Comparison of ENCODE assay signal across 2 cellular contexts in the genomic region with DNA sequence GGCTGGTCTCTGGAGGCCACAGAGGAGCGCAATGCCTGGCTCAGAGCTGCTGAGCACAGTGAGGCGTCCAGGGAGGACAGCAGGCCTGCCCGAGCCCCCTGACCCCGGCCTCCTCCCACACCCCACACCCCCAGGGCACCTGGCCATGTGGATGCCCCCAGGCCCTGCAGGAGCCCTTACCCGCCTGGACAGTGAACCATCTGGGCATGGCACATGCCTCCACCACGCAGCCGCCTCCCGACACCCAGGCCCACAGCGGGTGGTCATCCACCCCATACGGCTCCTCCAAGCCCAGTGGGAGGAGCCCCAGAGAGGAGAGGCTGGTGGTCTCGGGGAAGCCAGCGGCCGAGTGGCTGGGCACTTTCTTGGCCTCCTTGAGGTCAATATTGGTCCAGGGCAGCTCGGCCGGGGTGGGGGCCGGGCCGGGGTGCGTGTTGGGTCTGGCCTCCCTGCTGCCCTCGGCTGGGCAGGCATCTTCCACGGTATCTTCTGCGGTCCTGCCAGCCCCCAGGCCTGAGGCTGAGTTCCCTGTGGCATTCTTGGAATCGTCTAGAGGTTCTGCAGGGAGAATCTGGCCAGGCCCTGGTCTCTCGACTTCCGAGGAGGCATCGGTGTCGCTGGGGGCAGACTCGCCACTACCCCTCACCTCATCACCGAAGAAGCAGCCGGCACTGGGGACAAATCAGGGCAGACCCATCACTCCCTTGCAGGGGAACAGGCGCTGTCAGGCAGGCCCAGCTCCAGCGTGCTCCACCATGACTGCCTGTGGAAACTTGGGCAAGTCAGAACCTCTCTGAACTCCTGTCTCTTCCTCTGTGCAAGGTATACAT.
TF ChIP-seq lines count a peak whose summit lies in the region.

No MANE protein-coding gene starts in this region.

TF ChIP-seq in IMR-90, 13 proteins besides CTCF, POLR2A, EP300 and RAD21:
- TF ChIP-seq FOS (IDR thresholded peaks at IDR 0.05; ENCODE audit: low read depth, low read length) (no peak), BHLHE40 (IDR thresholded peaks at IDR 0.05; ENCODE audit: low read depth, low read length) (no peak), SMC3 (IDR thresholded peaks at IDR 0.05; ENCODE audit: low read depth, low read length) (no peak), MXI1 (IDR thresholded peaks at IDR 0.05; ENCODE audit: borderline replicate concordance, low read depth, low read length) (no peak), CEBPB (IDR thresholded peaks at IDR 0.05; ENCODE audit: low read depth, low read length) (no peak), NFE2L2 (IDR thresholded peaks at IDR 0.05; ENCODE audit: low read depth, low read length) (no peak), MAZ (IDR thresholded peaks at IDR 0.05; ENCODE audit: borderline replicate concordance, low read depth, low read length) (no peak), MAFK (IDR thresholded peaks at IDR 0.05; ENCODE audit: low read depth, low read length) (no peak), RCOR1 (IDR thresholded peaks at IDR 0.05; ENCODE audit: insufficient replicate concordance, low read length) (no peak), CHD1 (IDR thresholded peaks at IDR 0.05; ENCODE audit: low read depth, low read length) (no peak), RFX5 (IDR thresholded peaks at IDR 0.05; ENCODE audit: low read depth, low read length) (no peak)
- TF ChIP-seq, protein P1, sequence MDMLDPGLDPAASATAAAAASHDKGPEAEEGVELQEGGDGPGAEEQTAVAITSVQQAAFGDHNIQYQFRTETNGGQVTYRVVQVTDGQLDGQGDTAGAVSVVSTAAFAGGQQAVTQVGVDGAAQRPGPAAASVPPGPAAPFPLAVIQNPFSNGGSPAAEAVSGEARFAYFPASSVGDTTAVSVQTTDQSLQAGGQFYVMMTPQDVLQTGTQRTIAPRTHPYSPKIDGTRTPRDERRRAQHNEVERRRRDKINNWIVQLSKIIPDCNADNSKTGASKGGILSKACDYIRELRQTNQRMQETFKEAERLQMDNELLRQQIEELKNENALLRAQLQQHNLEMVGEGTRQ (IDR thresholded peaks at IDR 0.05; ENCODE audit: low read depth, low read length) = no peak
- TF ChIP-seq, protein P2, sequence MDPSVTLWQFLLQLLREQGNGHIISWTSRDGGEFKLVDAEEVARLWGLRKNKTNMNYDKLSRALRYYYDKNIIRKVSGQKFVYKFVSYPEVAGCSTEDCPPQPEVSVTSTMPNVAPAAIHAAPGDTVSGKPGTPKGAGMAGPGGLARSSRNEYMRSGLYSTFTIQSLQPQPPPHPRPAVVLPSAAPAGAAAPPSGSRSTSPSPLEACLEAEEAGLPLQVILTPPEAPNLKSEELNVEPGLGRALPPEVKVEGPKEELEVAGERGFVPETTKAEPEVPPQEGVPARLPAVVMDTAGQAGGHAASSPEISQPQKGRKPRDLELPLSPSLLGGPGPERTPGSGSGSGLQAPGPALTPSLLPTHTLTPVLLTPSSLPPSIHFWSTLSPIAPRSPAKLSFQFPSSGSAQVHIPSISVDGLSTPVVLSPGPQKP (IDR thresholded peaks at IDR 0.05; ENCODE audit: borderline replicate concordance, low read depth, low read length) = no peak
TF ChIP-seq in IMR-90: peak in this region for 0.

TF ChIP-seq in endothelial cell of umbilical vein, 7 proteins besides CTCF, POLR2A, EP300 and RAD21:
- TF ChIP-seq FOS (IDR thresholded peaks at IDR 0.05; ENCODE audit: borderline replicate concordance, insufficient read depth, low read length) = no peak
- TF ChIP-seq EZH2 (IDR thresholded peaks at IDR 0.05; ENCODE audit: borderline replicate concordance, low read depth, low read length, severe bottlenecking) = no peak
- no peak for TF ChIP-seq MYC (IDR thresholded peaks at IDR 0.05; ENCODE audit: low read depth, low read length)
- TF ChIP-seq GATA2 (IDR thresholded peaks at IDR 0.05; ENCODE audit: insufficient read depth, insufficient read length, low read depth, low read length) = no peak
- TF ChIP-seq JUN (IDR thresholded peaks at IDR 0.05; ENCODE audit: borderline replicate concordance, insufficient read depth, insufficient read length, low read depth) = no peak
- no peak for TF ChIP-seq POLR2AphosphoS5 (IDR thresholded peaks at IDR 0.05; ENCODE audit: insufficient read depth, low read depth, low read length)
- TF ChIP-seq, protein P3, sequence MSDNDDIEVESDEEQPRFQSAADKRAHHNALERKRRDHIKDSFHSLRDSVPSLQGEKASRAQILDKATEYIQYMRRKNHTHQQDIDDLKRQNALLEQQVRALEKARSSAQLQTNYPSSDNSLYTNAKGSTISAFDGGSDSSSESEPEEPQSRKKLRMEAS (IDR thresholded peaks at IDR 0.05; ENCODE audit: insufficient read depth, insufficient read length) = no peak
